40 cellular contexts compared by ENCODE assay signal in the genomic region with DNA sequence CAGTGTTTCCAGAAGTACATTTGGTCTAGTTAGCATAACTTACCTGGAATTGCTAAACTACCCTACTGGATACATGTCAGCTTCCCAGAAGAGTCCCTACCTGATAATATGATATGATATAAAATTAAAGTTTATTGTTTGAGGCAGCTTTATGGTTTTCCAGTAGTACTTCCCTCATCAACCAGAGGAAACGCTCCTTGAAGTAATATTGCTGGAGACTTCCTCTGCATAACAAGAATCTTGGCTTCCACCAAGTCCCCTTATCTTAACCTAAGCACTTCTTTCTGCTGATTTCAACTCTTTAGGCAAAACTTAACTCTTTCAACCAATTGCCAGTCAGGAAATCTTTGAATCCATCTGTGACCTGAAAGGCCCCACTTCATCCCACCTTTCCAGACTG.
"Had no signal": no experiment of that assay in that cellular context is flagged by ENCODE, and none has a peak within 500 bp of the region (broad histone marks: within the 10 kb centered on the region; RNA-seq: fewer than 3 reads in every experiment).

No MANE protein-coding gene starts in this region.

- H3K4me1 Mint-ChIP-seq: activated naive CD4-positive, alpha-beta T cell treated with anti-CD3 and anti-CD28 coated beads, Interleukin-2, amount 10 ng/mL, durations not matched to agents 7 days and 5 days; brain; central memory CD8-positive, alpha-beta T cell had no signal

- H3K27me3 Mint-ChIP-seq: activated naive CD4-positive, alpha-beta T cell treated with anti-CD3 and anti-CD28 coated beads, Interleukin-2, amount 10 ng/mL, durations not matched to agents 7 days and 5 days; activated naive CD4-positive, alpha-beta T cell treated with anti-CD3 and anti-CD28 coated beads, Interleukin-2, amount 50 U/mL, for 24 hours; activated naive CD8-positive, alpha-beta T cell; activated naive CD8-positive, alpha-beta T cell treated with anti-CD3 and anti-CD28 coated beads for 36 hours; activated naive CD8-positive, alpha-beta T cell treated with anti-CD3 and anti-CD28 coated beads, Interleukin-2, amount 10 ng/mL, durations not matched to agents 7 days and 5 days; activated naive CD8-positive, alpha-beta T cell treated with anti-CD3 and anti-CD28 coated beads, Interleukin-2, amount 50 U/mL, for 24 hours; activated T-cell treated with anti-CD3 and anti-CD28 coated beads, Interleukin-2, amount 50 U/mL, for 24 hours; activated T-helper 17 cell treated with anti-CD3 and anti-CD28 coated beads, Interleukin-2, amount 50 U/mL, for 72 hours; brain; central memory CD8-positive, alpha-beta T cell had no signal

- H3K4me3 ChIP-seq: adrenal gland, body of pancreas, breast epithelium, cardiac muscle cell had no signal

- H3K9me3 ChIP-seq: body of pancreas had no signal

- H3K9me3 Mint-ChIP-seq: activated naive CD4-positive, alpha-beta T cell treated with anti-CD3 and anti-CD28 coated beads, Interleukin-2, amount 50 U/mL, for 24 hours had no signal

- H3K36me3 Mint-ChIP-seq: activated naive CD4-positive, alpha-beta T cell treated with anti-CD3 and anti-CD28 coated beads, Interleukin-2, amount 10 ng/mL, durations not matched to agents 7 days and 5 days; brain had no signal

- H3K36me3 ChIP-seq: adrenal gland, brain microvascular endothelial cell, breast epithelium, cardiac muscle cell had no signal

- DNase-seq: activated effector memory CD4-positive, alpha-beta T cell treated with anti-CD3 and anti-CD28 coated beads, Interleukin-2, amount 50 U/mL, for 16 hours; activated effector memory CD4-positive, alpha-beta T cell treated with Interleukin-2 at 50 U/mL for 16 hours; activated gamma-delta T cell; activated gamma-delta T cell treated with Interleukin-2 at 50 U/mL for 16 hours; activated naive CD4-positive, alpha-beta T cell; activated naive CD4-positive, alpha-beta T cell treated with anti-CD3 and anti-CD28 coated beads for 36 hours; activated naive CD4-positive, alpha-beta T cell treated with anti-CD3 and anti-CD28 coated beads, Interleukin-2, amount 10 ng/mL, durations not matched to agents 7 days and 5 days; activated naive CD4-positive, alpha-beta T cell treated with anti-CD3 and anti-CD28 coated beads, Interleukin-2, amount 50 U/mL, for 16 hours; activated naive CD4-positive, alpha-beta T cell treated with Interleukin-2 at 50 U/mL for 16 hours; activated naive CD8-positive, alpha-beta T cell treated with anti-CD3 and anti-CD28 coated beads for 36 hours; activated naive CD8-positive, alpha-beta T cell treated with anti-CD3 and anti-CD28 coated beads, Interleukin-2, amount 10 ng/mL, durations not matched to agents 7 days and 5 days; activated naive CD8-positive, alpha-beta T cell treated with anti-CD3 and anti-CD28 coated beads, Interleukin-2, amount 50 U/mL, for 24 hours; activated T-cell treated with anti-CD3 and anti-CD28 coated beads for 4 hours; activated T-cell treated with anti-CD3 and anti-CD28 coated beads, Interleukin-2, amount 50 U/mL, for 1 hour; activated T-cell treated with anti-CD3 and anti-CD28 coated beads, Interleukin-2, amount 50 U/mL, for 24 hours; activated T-cell treated with anti-CD3 and anti-CD28 coated beads, Interleukin-2, amount 50 U/mL, for 4 hours; activated T-cell treated with anti-CD3 and anti-CD28 coated beads, Interleukin-2, amount 50 U/mL, for 48 hours; activated T-cell treated with anti-CD3 and anti-CD28 coated beads, Interleukin-2, amount 50 U/mL, for 72 hours; adrenal gland; amniotic stem cell; amygdala; anterior cingulate cortex; aorta; body of pancreas; brain microvascular endothelial cell; caudate nucleus; central memory CD4-positive, alpha-beta T cell; cerebellar nuclear complex had no signal

- H3K27me3 ChIP-seq: adrenal gland, body of pancreas, brain microvascular endothelial cell, breast epithelium, cardiac muscle cell had no signal

- H3K27ac ChIP-seq: adrenal gland, body of pancreas, brain microvascular endothelial cell, breast epithelium, cardiac muscle cell had no signal

- FAIRE-seq: astrocyte, bronchial epithelial cell had no signal

- H3K4me1 ChIP-seq: adrenal gland, body of pancreas, breast epithelium had no signal

- H3K4me3 Mint-ChIP-seq: activated naive CD4-positive, alpha-beta T cell treated with anti-CD3 and anti-CD28 coated beads for 36 hours; activated naive CD4-positive, alpha-beta T cell treated with anti-CD3 and anti-CD28 coated beads, Interleukin-2, amount 10 ng/mL, durations not matched to agents 7 days and 5 days; activated naive CD4-positive, alpha-beta T cell treated with anti-CD3 and anti-CD28 coated beads, Interleukin-2, amount 50 U/mL, for 24 hours; activated naive CD8-positive, alpha-beta T cell; activated naive CD8-positive, alpha-beta T cell treated with anti-CD3 and anti-CD28 coated beads for 36 hours; activated naive CD8-positive, alpha-beta T cell treated with anti-CD3 and anti-CD28 coated beads, Interleukin-2, amount 10 ng/mL, durations not matched to agents 7 days and 5 days; activated naive CD8-positive, alpha-beta T cell treated with anti-CD3 and anti-CD28 coated beads, Interleukin-2, amount 50 U/mL, for 24 hours; activated T-cell treated with anti-CD3 and anti-CD28 coated beads, Interleukin-2, amount 50 U/mL, for 24 hours; activated T-cell treated with anti-CD3 and anti-CD28 coated beads, Interleukin-2, amount 50 U/mL, for 4 hours; activated T-cell treated with anti-CD3 and anti-CD28 coated beads, Interleukin-2, amount 50 U/mL, for 72 hours; activated T-helper 1 cell treated with anti-CD3 and anti-CD28 coated beads, Interleukin-12 subunit alpha, Interleukin-12 subunit beta, Interleukin-2, Interleukin-4 antibody, amounts not matched to agents 30 ng/mL and 10 ng/mL and 1 ng/mL, durations not matched to agents 14 hours and 24 hours and 36 hours; brain; central memory CD8-positive, alpha-beta T cell had no signal

- H3K27ac Mint-ChIP-seq: activated naive CD4-positive, alpha-beta T cell treated with anti-CD3 and anti-CD28 coated beads for 36 hours; activated naive CD4-positive, alpha-beta T cell treated with anti-CD3 and anti-CD28 coated beads, Interleukin-2, amount 10 ng/mL, durations not matched to agents 7 days and 5 days; activated naive CD4-positive, alpha-beta T cell treated with anti-CD3 and anti-CD28 coated beads, Interleukin-2, amount 50 U/mL, for 24 hours; activated naive CD4-positive, alpha-beta T cell treated with anti-CD3 and anti-CD28 coated beads, Interleukin-2, amount 50 U/mL, for 72 hours; activated naive CD8-positive, alpha-beta T cell; activated naive CD8-positive, alpha-beta T cell treated with anti-CD3 and anti-CD28 coated beads for 36 hours; activated naive CD8-positive, alpha-beta T cell treated with anti-CD3 and anti-CD28 coated beads, Interleukin-2, amount 10 ng/mL, durations not matched to agents 7 days and 5 days; activated naive CD8-positive, alpha-beta T cell treated with anti-CD3 and anti-CD28 coated beads, Interleukin-2, amount 50 U/mL, for 24 hours; activated T-cell treated with anti-CD3 and anti-CD28 coated beads, Interleukin-2, amount 50 U/mL, for 24 hours; activated T-cell treated with anti-CD3 and anti-CD28 coated beads, Interleukin-2, amount 50 U/mL, for 72 hours; activated T-helper 1 cell treated with anti-CD3 and anti-CD28 coated beads, Interleukin-12 subunit alpha, Interleukin-12 subunit beta, Interleukin-2, Interleukin-4 antibody, amounts not matched to agents 30 ng/mL and 10 ng/mL and 1 ng/mL, durations not matched to agents 14 hours and 24 hours and 36 hours; activated T-helper 17 cell treated with anti-CD3 and anti-CD28 coated beads, Interleukin-2, amount 50 U/mL, for 72 hours; activated T-helper 2 cell treated with anti-CD3 and anti-CD28 coated beads, Interferon-gamma antibody, Interleukin-2, Interleukin-4, amounts not matched to agents 10 μg/mL and 5 μg/mL and 100 μg/mL, durations not matched to agents 14 hours and 24 hours and 36 hours; brain had no signal
